In the genomic region with DNA sequence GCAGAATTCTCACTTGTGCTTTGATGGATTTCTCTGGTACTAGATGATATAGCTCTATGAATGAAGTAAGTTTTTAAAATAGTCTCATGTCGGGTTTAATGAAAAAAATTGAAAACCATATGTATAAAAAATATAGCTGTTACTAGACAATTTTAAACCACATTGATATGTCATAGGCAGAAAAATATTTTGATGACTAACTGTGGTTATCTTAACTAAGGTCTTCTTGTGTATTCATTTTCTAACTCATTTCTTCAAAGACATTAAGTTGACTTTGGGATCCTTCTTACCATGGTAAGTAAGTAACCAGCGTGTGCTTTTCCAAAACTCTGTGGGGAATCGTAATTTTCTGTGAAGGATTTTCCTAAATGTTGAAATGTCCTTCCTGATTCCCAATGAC, we compare ENCODE assay signal across 24 cellular contexts.
DNase-seq lines count a peak whose midpoint lies in the region; ATAC-seq, FAIRE-seq and TF ChIP-seq lines count a peak whose summit lies in the region.
"Had no signal": no experiment of that assay in that cellular context is flagged by ENCODE, and none has a peak within 500 bp of the region (broad histone marks: within the 10 kb centered on the region; RNA-seq: fewer than 3 reads in every experiment).

No MANE protein-coding gene starts in this region.

- no peak overlapping the region for H3K27ac Mint-ChIP-seq in stimulated activated effector memory CD8-positive, alpha-beta T cell treated with anti-CD3 and anti-CD28 coated beads, Interleukin-12 subunit alpha, Interleukin-12 subunit beta, amount 100 ng/mL, for 72 hours
- H3K27ac Mint-ChIP-seq: immature natural killer cell had no signal

- H3K4me3 ChIP-seq in mammary epithelial cell (replicated peaks in 1 of 3; ENCODE audit: insufficient read depth in 1 of 3, low read depth in 2 of 3, low read length in 3 of 3), result no peak overlapping the region
- H3K4me3 ChIP-seq in breast epithelium, result no peak overlapping the region
- H3K4me3 ChIP-seq in astrocyte of the spinal cord (ENCODE audit: low read depth, low read length), result no peak overlapping the region
- H3K4me3 ChIP-seq: BLaER1 treated with 17β-estradiol and CSF1 and Interleukin-3, amounts not matched to agents 10 nM and 100 nM; coronary artery; sigmoid colon; stomach; upper lobe of right lung had no signal

- no peaks in the 10 kb centered on the region for H3K4me1 ChIP-seq in mammary epithelial cell (ENCODE audit: insufficient read depth, low read length)
- H3K4me1 ChIP-seq in breast epithelium, result no peaks in the 10 kb centered on the region
- peaks cover 14% of the 10 kb centered on the region for H3K4me1 ChIP-seq in foreskin keratinocyte
- H3K4me1 ChIP-seq: upper lobe of right lung had no signal

- dilution Hi-C loops in mammary epithelial cell (cut with HindIII; ENCODE audit: low sequenced_read_pairs), result no loop called here

- H3K27ac ChIP-seq in mammary epithelial cell (ENCODE audit: insufficient read depth, low read depth, low read length), result no peak overlapping the region
- no peak overlapping the region for H3K27ac ChIP-seq in breast epithelium
- no peak overlapping the region for H3K27ac ChIP-seq in foreskin keratinocyte
- H3K27ac ChIP-seq: 22Rv1; BLaER1 treated with 17β-estradiol and CSF1 and Interleukin-3, amounts not matched to agents 10 nM and 100 nM; upper lobe of right lung had no signal

- in situ Hi-C loops in mammary epithelial cell (cut with MboI; ENCODE audit: low sequenced_read_pairs in 2 of 2), result no loop called here
- in situ Hi-C loops in astrocyte of the spinal cord (cut with HindIII; ENCODE audit: low sequenced_read_pairs), result no loop called here

- peak; percentile 51 for ATAC-seq in foreskin keratinocyte
- ATAC-seq in stimulated activated effector memory CD8-positive, alpha-beta T cell treated with anti-CD3 and anti-CD28 coated beads, Interleukin-12 subunit alpha, Interleukin-12 subunit beta, amount 100 ng/mL, for 72 hours, result no peak
- ATAC-seq: upper lobe of right lung had no signal

- BruUV-seq in mammary epithelial cell (replicated peaks; lab: Mats Ljungman, UMichigan), result no TSS peak

- CTCF ChIA-PET in mammary epithelial cell (lab: Charles Lee; ENCODE audit: low non-redundant PET), result interaction anchor here (0.7 kb wide), 1 partner anchor 192 kb away, joined by 6 read pairs; no protein-coding TSS in a partner anchor

- DNase-seq in mammary epithelial cell (peak; percentile 48), breast epithelium (ENCODE audit: low spot score in 2 of 2) (no peak), astrocyte of the spinal cord (ENCODE audit: low read depth, low spot score) (peak; percentile 60), foreskin keratinocyte (peak; percentile 16 to 51), hypothalamus (lab: John Stamatoyannopoulos, UW) (no peak), NCI-H187 (lab: John Stamatoyannopoulos, UW) (no peak), GM12892 (ENCODE audit: insufficient read length) (no peak)
- DNase-seq in stimulated activated effector memory CD8-positive, alpha-beta T cell treated with anti-CD3 and anti-CD28 coated beads, Interleukin-12 subunit alpha, Interleukin-12 subunit beta, amount 100 ng/mL, for 72 hours (ENCODE audit: low spot score in 2 of 2), result no peak
- DNase-seq: activated gamma-delta T cell; amygdala; GF-D8; immature natural killer cell; MM.1S; NCI-H2171 treated with DMSO at 0.1 percent for 48 hours; SHP77 treated with DMSO at 0.1 percent for 48 hours; stimulated activated CD4-positive, alpha-beta T cell treated with anti-CD3 and anti-CD28 coated beads, Interleukin-4, amount 100 ng/mL, for 1 hour; stomach; upper lobe of right lung had no signal

- H3K9me3 ChIP-seq in mammary epithelial cell (replicated peaks; ENCODE audit: insufficient read depth, low read length) (no peaks in the 10 kb centered on the region), breast epithelium (no peaks in the 10 kb centered on the region)
- H3K9me3 ChIP-seq: BLaER1 treated with 17β-estradiol and CSF1 and Interleukin-3, amounts not matched to agents 10 nM and 100 nM; sigmoid colon; stomach; upper lobe of right lung had no signal

- intact Hi-C loops in mammary epithelial cell (cut with micrococcal nuclease) (loop anchor here (5.0 kb wide), 1 partner anchor 41 kb away; no protein-coding TSS in a partner anchor), breast epithelium (cut with DNase I; ENCODE audit: low total_unique reads) (no loop called here)

- WGBS in mammary epithelial cell (ENCODE audit: low coverage, missing lambda C conversion rate), result 93% methylated on average over 3 of the region's 3 CpGs

- no peaks in the 10 kb centered on the region for H3K79me2 ChIP-seq in mammary epithelial cell (ENCODE audit: insufficient read depth, low read length)

- TF ChIP-seq CTCF in mammary epithelial cell (conservative IDR thresholded peaks at IDR 0.05 in 1 of 2, IDR thresholded peaks at IDR 0.05 in 1 of 2; ENCODE audit: extremely low read depth in 1 of 2, insufficient read depth in 1 of 2, low read depth in 1 of 2, low read length in 2 of 2) (no peak), breast epithelium (IDR thresholded peaks at IDR 0.05) (no peak), astrocyte of the spinal cord (IDR thresholded peaks at IDR 0.05; ENCODE audit: low read depth, low read length) (no peak), foreskin keratinocyte (conservative IDR thresholded peaks at IDR 0.05) (no peak)

- FAIRE-seq in GM12892 (lab: Jason Lieb, UNC), result no peak
- FAIRE-seq: endometrium, GM12891 had no signal

- H3K9me3 Mint-ChIP-seq in stimulated activated effector memory CD8-positive, alpha-beta T cell treated with anti-CD3 and anti-CD28 coated beads, Interleukin-12 subunit alpha, Interleukin-12 subunit beta, amount 100 ng/mL, for 72 hours, result no peaks in the 10 kb centered on the region

- H3K9ac ChIP-seq in mammary epithelial cell (ENCODE audit: insufficient read depth, low read length), result no peak overlapping the region
- H3K9ac ChIP-seq: BLaER1 treated with 17β-estradiol and CSF1 and Interleukin-3, amounts not matched to agents 10 nM and 100 nM had no signal

- H3K36me3 ChIP-seq in mammary epithelial cell (ENCODE audit: insufficient read depth, low read length) (no peaks in the 10 kb centered on the region), breast epithelium (no peaks in the 10 kb centered on the region)
- H3K36me3 ChIP-seq: BLaER1 treated with 17β-estradiol and CSF1 and Interleukin-3, amounts not matched to agents 10 nM and 100 nM; sigmoid colon; stomach; upper lobe of right lung had no signal

- H3K36me3 Mint-ChIP-seq in stimulated activated effector memory CD8-positive, alpha-beta T cell treated with anti-CD3 and anti-CD28 coated beads, Interleukin-12 subunit alpha, Interleukin-12 subunit beta, amount 100 ng/mL, for 72 hours, result no peaks in the 10 kb centered on the region
- H3K36me3 Mint-ChIP-seq: immature natural killer cell had no signal

- H2AFZ ChIP-seq in mammary epithelial cell (ENCODE audit: low read depth, low read length), result no peak overlapping the region

- no peaks in the 10 kb centered on the region for H4K20me1 ChIP-seq in mammary epithelial cell (ENCODE audit: insufficient read depth, low read length)
- H4K20me1 ChIP-seq: BLaER1 treated with 17β-estradiol and CSF1 and Interleukin-3, amounts not matched to agents 10 nM and 100 nM had no signal

- no peaks in the 10 kb centered on the region for H3K4me1 Mint-ChIP-seq in stimulated activated effector memory CD8-positive, alpha-beta T cell treated with anti-CD3 and anti-CD28 coated beads, Interleukin-12 subunit alpha, Interleukin-12 subunit beta, amount 100 ng/mL, for 72 hours
- H3K4me1 Mint-ChIP-seq: immature natural killer cell had no signal

- no peaks in the 10 kb centered on the region for H3K27me3 ChIP-seq in mammary epithelial cell (ENCODE audit: insufficient read depth, low read length)
- no peaks in the 10 kb centered on the region for H3K27me3 ChIP-seq in breast epithelium
- H3K27me3 ChIP-seq in foreskin keratinocyte, result no peaks in the 10 kb centered on the region
- H3K27me3 ChIP-seq: BLaER1 treated with 17β-estradiol and CSF1 and Interleukin-3, amounts not matched to agents 10 nM and 100 nM; sigmoid colon; stomach; upper lobe of right lung had no signal

- no peak overlapping the region for H3K4me3 Mint-ChIP-seq in stimulated activated effector memory CD8-positive, alpha-beta T cell treated with anti-CD3 and anti-CD28 coated beads, Interleukin-12 subunit alpha, Interleukin-12 subunit beta, amount 100 ng/mL, for 72 hours
- H3K4me3 Mint-ChIP-seq: immature natural killer cell had no signal

- no peak overlapping the region for H3K4me2 ChIP-seq in mammary epithelial cell (ENCODE audit: insufficient read depth, low read depth, low read length)
- H3K4me2 ChIP-seq: BLaER1 treated with 17β-estradiol and CSF1 and Interleukin-3, amounts not matched to agents 10 nM and 100 nM had no signal

- no peak for TF ChIP-seq POLR2A in breast epithelium (IDR thresholded peaks at IDR 0.05)
- TF ChIP-seq POLR2A in GM12892 (IDR thresholded peaks at IDR 0.05; ENCODE audit: low read depth, low read length), result no peak

Comparison
In these comparisons a context has a peak if more than half of its experiments do, and no peak if none do; other contexts are left out.
1. DNase-seq: peak in mammary epithelial cell (single experiment), astrocyte of the spinal cord (single experiment) and foreskin keratinocyte (2 of 2); none in breast epithelium (0 of 2), hypothalamus (0 of 51), stimulated activated effector memory CD8-positive, alpha-beta T cell treated with anti-CD3 and anti-CD28 coated beads, Interleukin-12 subunit alpha, Interleukin-12 subunit beta, amount 100 ng/mL, for 72 hours (0 of 2), NCI-H187 (0 of 2) and GM12892 (single experiment).